In genomic region chr10:24748214-24748613, GRCh38 we compare ENCODE assay signal across 35 cellular contexts.
"Had no signal": no experiment of that assay in that cellular context is flagged by ENCODE, and none has a peak within 500 bp of the region (broad histone marks: within the 10 kb centered on the region; RNA-seq: fewer than 3 reads in every experiment).

No MANE protein-coding gene starts in this region.

- H3K36me3 ChIP-seq: MG63 had no signal

- H3K27me3 ChIP-seq: MG63 had no signal

- H3K4me3 ChIP-seq: MG63 had no signal

- H3K9me3 ChIP-seq: MG63 had no signal

- DNase-seq: Karpas-422, Kasumi-1, MG63, MM.1S, MV-4-11, NCI-H1048, NCI-H1092, NCI-H1092 treated with DMSO at 0.1 percent for 48 hours, NCI-H1105, NCI-H1105 treated with DMSO at 0.1 percent for 48 hours, NCI-H1417, NCI-H1417 treated with DMSO at 0.1 percent for 48 hours, NCI-H1436, NCI-H1436 treated with DMSO at 0.1 percent for 48 hours, NCI-H146, NCI-H1694, NCI-H1694 treated with DMSO at 0.1 percent for 48 hours, NCI-H187, NCI-H187 treated with DMSO at 0.1 percent for 48 hours, NCI-H1930, NCI-H2029, NCI-H2029 treated with DMSO at 0.1 percent for 48 hours, NCI-H2081, NCI-H2081 treated with DMSO at 0.1 percent for 48 hours, NCI-H2107, NCI-H2171, NCI-H2171 treated with DMSO at 0.1 percent for 48 hours, NCI-H2227 treated with DMSO at 0.1 percent for 48 hours, NCI-H226, NCI-H345, NCI-H446, NCI-H446 treated with DMSO at 0.1 percent for 48 hours, NCI-H510A, NCI-H510A treated with DMSO at 0.1 percent for 48 hours, NCI-H524 had no signal
